In genomic region chr19:48795055-48795854, GRCh38 we compare ENCODE assay signal across 8 cellular contexts. TPM values are rescaled to one million over a fixed set of nuclear protein-coding genes. Genes with fewer than 3 reads are reported as not detected.
A peak's percentile ranks its signal among the peaks of the same experiment; 100 is the strongest.
DNase-seq lines count a peak whose midpoint lies in the region; ATAC-seq and TF ChIP-seq lines count a peak whose summit lies in the region.

No MANE protein-coding gene starts in this region.

- in situ Hi-C loops in G401 (cut with HindIII; ENCODE audit: low sequenced_read_pairs), result loop anchor here (10.0 kb wide), 2 partner anchors 50 to 110 kb away; partner anchors contain the start of gene NUCB1

- peak; percentile 98 for ATAC-seq in SK-N-SH treated with all-trans-retinoic acid at 6 μM for 48 hours
- ATAC-seq in activated naive CD4-positive, alpha-beta T cell treated with anti-CD3 and anti-CD28 coated beads, Interleukin-2, amount 50 U/mL, for 72 hours, result peak; percentile 93 to 99
- ATAC-seq in omental fat pad (ENCODE audit: low FRiP score), result peak; percentile 91

- no peak for TF ChIP-seq POLR2A in NB4 (IDR thresholded peaks at IDR 0.05; ENCODE audit: extremely low read depth, insufficient read length)

- no peaks in the 10 kb centered on the region for H3K36me3 Mint-ChIP-seq in activated naive CD4-positive, alpha-beta T cell treated with anti-CD3 and anti-CD28 coated beads, Interleukin-2, amount 50 U/mL, for 72 hours

- TF ChIP-seq CTCF in HFF-Myc (IDR thresholded peaks at IDR 0.05; ENCODE audit: low read depth, low read length, missing control alignments) (peak; percentile 95), NB4 (IDR thresholded peaks at IDR 0.05; ENCODE audit: low read depth, low read length) (peak; percentile 74), omental fat pad (IDR thresholded peaks at IDR 0.05) (peak in 2 of 3 donors; percentile 10 to 96)

- peak overlapping the region; percentile 84 to 92 for H3K27ac Mint-ChIP-seq in activated naive CD4-positive, alpha-beta T cell treated with anti-CD3 and anti-CD28 coated beads, Interleukin-2, amount 50 U/mL, for 72 hours

- H3K27ac ChIP-seq in temporal lobe (ENCODE audit: low read depth, low read length), result peak overlapping the region; percentile 9

- DNase-seq in G401 (ENCODE audit: low spot score) (peak; percentile 98), HFF-Myc (ENCODE audit: extremely low read depth, low read depth) (peak; percentile 83), NB4 (ENCODE audit: low read depth) (peak; percentile 91), glomerular visceral epithelial cell (ENCODE audit: extremely low spot score) (peak; percentile 91), omental fat pad (ENCODE audit: low spot score) (peak; percentile 79)
- DNase-seq in activated naive CD4-positive, alpha-beta T cell treated with anti-CD3 and anti-CD28 coated beads, Interleukin-2, amount 50 U/mL, for 72 hours (ENCODE audit: low spot score in 2 of 2), result peak; percentile 85 to 86

- H3K4me3 ChIP-seq in HFF-Myc (replicated peaks; ENCODE audit: low read depth, low read length) (peak overlapping the region; percentile 43), NB4 (ENCODE audit: low read depth, low read length) (peak overlapping the region; percentile 58)

- H3K9me3 Mint-ChIP-seq in activated naive CD4-positive, alpha-beta T cell treated with anti-CD3 and anti-CD28 coated beads, Interleukin-2, amount 50 U/mL, for 72 hours, result no peaks in the 10 kb centered on the region

TF ChIP-seq in SK-N-SH treated with all-trans-retinoic acid at 6 μM for 48 hours, 23 proteins besides CTCF, POLR2A, EP300 and RAD21 (continues in another document):
- TF ChIP-seq CSRNP3 (CRISPR knock-in tag; IDR thresholded peaks at IDR 0.05), result no peak
- TF ChIP-seq TSHZ2 (CRISPR knock-in tag; IDR thresholded peaks at IDR 0.05), result peak; percentile 91
- TF ChIP-seq PATZ1 (CRISPR knock-in tag; IDR thresholded peaks at IDR 0.05; ENCODE audit: borderline replicate concordance), result no peak
- TF ChIP-seq CSDC2 (CRISPR knock-in tag; IDR thresholded peaks at IDR 0.05), result peak; percentile 80; the same call in 1 of the 2 replicates
- TF ChIP-seq ZNF70 (CRISPR knock-in tag; IDR thresholded peaks at IDR 0.05), result no peak
- no peak for TF ChIP-seq ESRRG (CRISPR knock-in tag; IDR thresholded peaks at IDR 0.05)
- TF ChIP-seq CREB5 (CRISPR knock-in tag; IDR thresholded peaks at IDR 0.05; ENCODE audit: low read depth), result no peak
- TF ChIP-seq TCF4 (CRISPR knock-in tag; IDR thresholded peaks at IDR 0.05; ENCODE audit: borderline replicate concordance), result no peak
- TF ChIP-seq ZC3H10 (CRISPR knock-in tag; IDR thresholded peaks at IDR 0.05), result no peak
- no peak for TF ChIP-seq TOX (CRISPR knock-in tag; IDR thresholded peaks at IDR 0.05; ENCODE audit: borderline replicate concordance)
- no peak for TF ChIP-seq GLIS3 (CRISPR knock-in tag; IDR thresholded peaks at IDR 0.05)

RNA-seq across cellular contexts. Expression of gene BCAT2, which starts 15.6 kb away (rescaled TPM):
- total RNA-seq in G401 (2014; rRNA removed; shearing (Covaris generic)), result 43.4 and 44.1 TPM in 2 replicates
- 10 to 100 TPM; 33.9 to 72.1 TPM for total RNA-seq in activated naive CD4-positive, alpha-beta T cell treated with anti-CD3 and anti-CD28 coated beads, Interleukin-2, amount 50 U/mL, for 72 hours
- total RNA-seq in omental fat pad (10 to 100 TPM; 20.5 to 65.3 (median 37.2) TPM), temporal lobe (7.1 TPM)

RNA-seq across cellular contexts. Expression of gene FGF21, which starts 39.9 kb away (rescaled TPM):
- not detected in 2 replicates for total RNA-seq in G401 (2014; rRNA removed; shearing (Covaris generic))
- not detected for total RNA-seq in activated naive CD4-positive, alpha-beta T cell treated with anti-CD3 and anti-CD28 coated beads, Interleukin-2, amount 50 U/mL, for 72 hours
- total RNA-seq in omental fat pad (not detected), temporal lobe (not detected)

RNA-seq across cellular contexts. Expression of gene HSD17B14, which starts 41.0 kb away (rescaled TPM):
- total RNA-seq in G401 (2014; rRNA removed; shearing (Covaris generic)), result 62.8 and 69.0 TPM in 2 replicates
- total RNA-seq in activated naive CD4-positive, alpha-beta T cell treated with anti-CD3 and anti-CD28 coated beads, Interleukin-2, amount 50 U/mL, for 72 hours, result 1 to 10 TPM; 1.3 to 1.7 TPM
- total RNA-seq in omental fat pad (10 to 100 TPM; 11.0 to 19.3 (median 13.0) TPM), temporal lobe (1.7 TPM)

RNA-seq across cellular contexts. Expression of gene FUT1, which starts 42.8 kb away (rescaled TPM):
- not detected in 2 replicates for total RNA-seq in G401 (2014; rRNA removed; shearing (Covaris generic))
- total RNA-seq in activated naive CD4-positive, alpha-beta T cell treated with anti-CD3 and anti-CD28 coated beads, Interleukin-2, amount 50 U/mL, for 72 hours, result under 1 TPM in 1 of 2 donors, not detected in 1; 0.41 TPM
- total RNA-seq in omental fat pad (1 to 10 TPM; 2.2 to 7.1 (median 5.3) TPM), temporal lobe (0.49 TPM)

RNA-seq across cellular contexts. Expression of gene IZUMO1, which starts 48.5 kb away (rescaled TPM):
- not detected in 2 replicates for total RNA-seq in G401 (2014; rRNA removed; shearing (Covaris generic))
- total RNA-seq in activated naive CD4-positive, alpha-beta T cell treated with anti-CD3 and anti-CD28 coated beads, Interleukin-2, amount 50 U/mL, for 72 hours, result not detected
- total RNA-seq in omental fat pad (1 to 10 TPM in 3 of 4 donors, not detected in 1; 1.3 to 2.5 (median 1.3) TPM), temporal lobe (not detected)

Comparison
In these comparisons a context has a peak if more than half of its experiments do, and no peak if none do; other contexts are left out.
1. Peak in every context shown above with its lines: DNase-seq, ATAC-seq, H3K4me3 ChIP-seq and H3K27ac ChIP-seq.